In genomic region chr4:169861592-169861991, GRCh38 we compare ENCODE assay signal across 17 cellular contexts.
"Had no signal": no experiment of that assay in that cellular context is flagged by ENCODE, and none has a peak within 500 bp of the region (broad histone marks: within the 10 kb centered on the region; RNA-seq: fewer than 3 reads in every experiment).

No MANE protein-coding gene starts in this region.

- H3K4me1 ChIP-seq: colonic mucosa, gastroesophageal sphincter, prostate gland, stomach, upper lobe of right lung had no signal

- H3K4me1 Mint-ChIP-seq: activated naive CD8-positive, alpha-beta T cell treated with anti-CD3 and anti-CD28 coated beads for 36 hours; brain; memory B cell had no signal

- H3K9me3 ChIP-seq: colonic mucosa, gastroesophageal sphincter, prostate gland, stomach, thoracic aorta, upper lobe of right lung had no signal

- ATAC-seq: gastroesophageal sphincter; left ventricle myocardium superior; natural killer cell treated with Interleukin-12 subunit alpha and Interleukin-12 subunit beta and Interleukin-15 and Interleukin-18, amount 100 ng/mL, for 72 hours; sciatic nerve; upper lobe of right lung had no signal

- H3K9me3 Mint-ChIP-seq: activated T-helper 1 cell treated with anti-CD3 and anti-CD28 coated beads, Interleukin-12 subunit alpha, Interleukin-12 subunit beta, Interleukin-2, Interleukin-4 antibody, amounts not matched to agents 30 ng/mL and 10 ng/mL and 1 ng/mL, durations not matched to agents 14 hours and 24 hours and 36 hours; memory B cell; natural killer cell treated with Interleukin-12 subunit alpha and Interleukin-12 subunit beta and Interleukin-15 and Interleukin-18, amount 100 ng/mL, for 72 hours had no signal

- H3K4me3 ChIP-seq: colonic mucosa, gastroesophageal sphincter, prostate gland, stomach, thoracic aorta, upper lobe of right lung had no signal

- H3K27me3 ChIP-seq: colonic mucosa, stomach had no signal

- H3K36me3 ChIP-seq: colonic mucosa, gastroesophageal sphincter, prostate gland, stomach, thoracic aorta, upper lobe of right lung had no signal

- H3K4me3 Mint-ChIP-seq: activated naive CD8-positive, alpha-beta T cell treated with anti-CD3 and anti-CD28 coated beads for 36 hours; activated T-helper 1 cell treated with anti-CD3 and anti-CD28 coated beads, Interleukin-12 subunit alpha, Interleukin-12 subunit beta, Interleukin-2, Interleukin-4 antibody, amounts not matched to agents 30 ng/mL and 10 ng/mL and 1 ng/mL, durations not matched to agents 14 hours and 24 hours and 36 hours; brain; memory B cell; natural killer cell treated with Interleukin-12 subunit alpha and Interleukin-12 subunit beta and Interleukin-15 and Interleukin-18, amount 100 ng/mL, for 72 hours had no signal

- DNase-seq: activated CD4-positive, alpha-beta T cell treated with anti-CD3 and anti-CD28 coated beads, Interleukin-2, amount 50 U/mL, for 1 hour; activated naive CD8-positive, alpha-beta T cell treated with anti-CD3 and anti-CD28 coated beads for 36 hours; amygdala; central memory CD4-positive, alpha-beta T cell; colonic mucosa; left ventricle myocardium superior; occipital lobe; stomach; upper lobe of right lung had no signal

- H3K36me3 Mint-ChIP-seq: activated naive CD8-positive, alpha-beta T cell treated with anti-CD3 and anti-CD28 coated beads for 36 hours; brain; memory B cell; natural killer cell treated with Interleukin-12 subunit alpha and Interleukin-12 subunit beta and Interleukin-15 and Interleukin-18, amount 100 ng/mL, for 72 hours had no signal

- H3K27ac ChIP-seq: colonic mucosa, gastroesophageal sphincter, prostate gland, stomach, thoracic aorta, upper lobe of right lung had no signal

- H3K27ac Mint-ChIP-seq: activated naive CD8-positive, alpha-beta T cell treated with anti-CD3 and anti-CD28 coated beads for 36 hours; activated T-helper 1 cell treated with anti-CD3 and anti-CD28 coated beads, Interleukin-12 subunit alpha, Interleukin-12 subunit beta, Interleukin-2, Interleukin-4 antibody, amounts not matched to agents 30 ng/mL and 10 ng/mL and 1 ng/mL, durations not matched to agents 14 hours and 24 hours and 36 hours; brain; memory B cell; natural killer cell treated with Interleukin-12 subunit alpha and Interleukin-12 subunit beta and Interleukin-15 and Interleukin-18, amount 100 ng/mL, for 72 hours had no signal
